Comparison of ENCODE assay signal across 1 cellular context in the genomic region with DNA sequence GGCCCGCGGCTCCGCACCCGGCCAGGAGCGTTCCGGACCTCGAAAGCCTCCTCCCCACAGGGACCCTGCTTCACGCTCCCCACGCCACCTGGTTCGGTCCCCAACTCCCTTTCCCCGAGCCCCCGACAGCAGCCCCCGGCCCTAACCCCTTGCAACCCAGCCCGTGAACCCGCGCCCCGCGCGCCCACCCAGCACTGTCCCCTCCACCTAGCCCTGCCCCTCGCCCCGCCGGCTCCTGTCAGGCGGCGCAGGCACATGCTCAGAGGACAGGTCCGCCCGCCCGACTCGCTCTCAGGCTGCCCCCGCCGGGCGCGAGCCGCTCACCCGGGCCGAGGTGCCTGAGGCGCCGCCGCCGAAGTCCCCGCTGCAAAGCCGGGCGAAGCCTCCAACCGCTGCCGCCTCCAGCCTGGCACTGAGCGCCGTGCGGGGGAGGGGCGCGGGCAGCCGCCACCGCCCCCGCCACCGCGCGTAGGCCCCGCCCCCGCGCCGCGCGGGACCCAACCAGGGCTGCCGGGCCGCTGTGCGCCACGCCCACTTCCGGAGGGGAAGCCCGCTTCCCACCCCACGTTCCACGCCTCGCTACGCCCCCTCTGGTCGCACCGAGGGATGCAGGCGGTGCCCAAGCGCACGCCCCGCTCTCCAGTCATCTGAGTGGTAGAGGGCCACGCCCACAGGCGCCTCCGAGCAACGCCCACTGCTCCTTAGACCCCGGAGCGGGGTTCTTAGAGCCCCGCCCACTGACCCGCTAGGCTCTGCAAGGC.
A peak's percentile ranks its signal among the peaks of the same experiment; 100 is the strongest.
TF ChIP-seq lines count a peak whose summit lies in the region.

Gene CORO1C, minus strand, starts transcription at position 414 of the 761 bp plus-strand sequence. CDS start 30,200 bp downstream, outside the sequence.

TF ChIP-seq in HepG2, 621 proteins besides CTCF, POLR2A, EP300 and RAD21 (continued from another document and continues in another):
- TF ChIP-seq HDAC1 (CRISPR knock-in tag; IDR thresholded peaks at IDR 0.05): peak; percentile 23; the same call in 1 of the 2 replicates
- TF ChIP-seq, protein P1, sequence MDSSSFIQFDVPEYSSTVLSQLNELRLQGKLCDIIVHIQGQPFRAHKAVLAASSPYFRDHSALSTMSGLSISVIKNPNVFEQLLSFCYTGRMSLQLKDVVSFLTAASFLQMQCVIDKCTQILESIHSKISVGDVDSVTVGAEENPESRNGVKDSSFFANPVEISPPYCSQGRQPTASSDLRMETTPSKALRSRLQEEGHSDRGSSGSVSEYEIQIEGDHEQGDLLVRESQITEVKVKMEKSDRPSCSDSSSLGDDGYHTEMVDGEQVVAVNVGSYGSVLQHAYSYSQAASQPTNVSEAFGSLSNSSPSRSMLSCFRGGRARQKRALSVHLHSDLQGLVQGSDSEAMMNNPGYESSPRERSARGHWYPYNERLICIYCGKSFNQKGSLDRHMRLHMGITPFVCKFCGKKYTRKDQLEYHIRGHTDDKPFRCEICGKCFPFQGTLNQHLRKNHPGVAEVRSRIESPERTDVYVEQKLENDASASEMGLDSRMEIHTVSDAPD (CRISPR knock-in tag; IDR thresholded peaks at IDR 0.05): no peak
- TF ChIP-seq, protein P2, sequence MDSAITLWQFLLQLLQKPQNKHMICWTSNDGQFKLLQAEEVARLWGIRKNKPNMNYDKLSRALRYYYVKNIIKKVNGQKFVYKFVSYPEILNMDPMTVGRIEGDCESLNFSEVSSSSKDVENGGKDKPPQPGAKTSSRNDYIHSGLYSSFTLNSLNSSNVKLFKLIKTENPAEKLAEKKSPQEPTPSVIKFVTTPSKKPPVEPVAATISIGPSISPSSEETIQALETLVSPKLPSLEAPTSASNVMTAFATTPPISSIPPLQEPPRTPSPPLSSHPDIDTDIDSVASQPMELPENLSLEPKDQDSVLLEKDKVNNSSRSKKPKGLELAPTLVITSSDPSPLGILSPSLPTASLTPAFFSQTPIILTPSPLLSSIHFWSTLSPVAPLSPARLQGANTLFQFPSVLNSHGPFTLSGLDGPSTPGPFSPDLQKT (CRISPR knock-in tag; IDR thresholded peaks at IDR 0.05; ENCODE audit: borderline replicate concordance): peak; percentile 38; the same call in 1 of the 2 replicates
- TF ChIP-seq ASH2L (IDR thresholded peaks at IDR 0.05; ENCODE audit: insufficient read length, low read depth, low read length): peak; percentile 68
- peak; percentile 50 for TF ChIP-seq GATAD2A (CRISPR knock-in tag; IDR thresholded peaks at IDR 0.05)
- peak; percentile 45; the same call in 1 of the 2 replicates for TF ChIP-seq ZNF431 (CRISPR knock-in tag; IDR thresholded peaks at IDR 0.05; ENCODE audit: borderline replicate concordance, low read depth)
- TF ChIP-seq, protein P3, sequence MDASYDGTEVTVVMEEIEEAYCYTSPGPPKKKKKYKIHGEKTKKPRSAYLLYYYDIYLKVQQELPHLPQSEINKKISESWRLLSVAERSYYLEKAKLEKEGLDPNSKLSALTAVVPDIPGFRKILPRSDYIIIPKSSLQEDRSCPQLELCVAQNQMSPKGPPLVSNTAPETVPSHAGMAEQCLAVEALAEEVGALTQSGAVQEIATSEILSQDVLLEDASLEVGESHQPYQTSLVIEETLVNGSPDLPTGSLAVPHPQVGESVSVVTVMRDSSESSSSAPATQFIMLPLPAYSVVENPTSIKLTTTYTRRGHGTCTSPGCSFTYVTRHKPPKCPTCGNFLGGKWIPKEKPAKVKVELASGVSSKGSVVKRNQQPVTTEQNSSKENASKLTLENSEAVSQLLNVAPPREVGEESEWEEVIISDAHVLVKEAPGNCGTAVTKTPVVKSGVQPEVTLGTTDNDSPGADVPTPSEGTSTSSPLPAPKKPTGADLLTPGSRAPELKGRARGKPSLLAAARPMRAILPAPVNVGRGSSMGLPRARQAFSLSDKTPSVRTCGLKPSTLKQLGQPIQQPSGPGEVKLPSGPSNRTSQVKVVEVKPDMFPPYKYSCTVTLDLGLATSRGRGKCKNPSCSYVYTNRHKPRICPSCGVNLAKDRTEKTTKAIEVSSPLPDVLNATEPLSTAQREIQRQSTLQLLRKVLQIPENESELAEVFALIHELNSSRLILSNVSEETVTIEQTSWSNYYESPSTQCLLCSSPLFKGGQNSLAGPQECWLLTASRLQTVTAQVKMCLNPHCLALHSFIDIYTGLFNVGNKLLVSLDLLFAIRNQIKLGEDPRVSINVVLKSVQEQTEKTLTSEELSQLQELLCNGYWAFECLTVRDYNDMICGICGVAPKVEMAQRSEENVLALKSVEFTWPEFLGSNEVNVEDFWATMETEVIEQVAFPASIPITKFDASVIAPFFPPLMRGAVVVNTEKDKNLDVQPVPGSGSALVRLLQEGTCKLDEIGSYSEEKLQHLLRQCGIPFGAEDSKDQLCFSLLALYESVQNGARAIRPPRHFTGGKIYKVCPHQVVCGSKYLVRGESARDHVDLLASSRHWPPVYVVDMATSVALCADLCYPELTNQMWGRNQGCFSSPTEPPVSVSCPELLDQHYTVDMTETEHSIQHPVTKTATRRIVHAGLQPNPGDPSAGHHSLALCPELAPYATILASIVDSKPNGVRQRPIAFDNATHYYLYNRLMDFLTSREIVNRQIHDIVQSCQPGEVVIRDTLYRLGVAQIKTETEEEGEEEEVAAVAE (CRISPR knock-in tag; IDR thresholded peaks at IDR 0.05; ENCODE audit: borderline replicate concordance): peak; percentile 47; the same call in 1 of the 2 replicates
- no peak for TF ChIP-seq SMAD3 (CRISPR knock-in tag; IDR thresholded peaks at IDR 0.05)
- 0 out of 2 replicates have a peak, but pooled peaks have one; percentile 22 for TF ChIP-seq YEATS2 (CRISPR knock-in tag; IDR thresholded peaks at IDR 0.05; ENCODE audit: borderline replicate concordance)
- TF ChIP-seq TAF1 (CRISPR knock-in tag; IDR thresholded peaks at IDR 0.05): peak; percentile 74
- TF ChIP-seq KDM5B (CRISPR knock-in tag; IDR thresholded peaks at IDR 0.05; ENCODE audit: borderline replicate concordance): peak; percentile 44
- TF ChIP-seq RFXAP (CRISPR knock-in tag; IDR thresholded peaks at IDR 0.05; ENCODE audit: borderline replicate concordance): peak; percentile 36; the same call in 1 of the 2 replicates
- TF ChIP-seq EEA1 (CRISPR knock-in tag; IDR thresholded peaks at IDR 0.05; ENCODE audit: borderline replicate concordance): peak; percentile 69; the same call in 1 of the 2 replicates
- no peak for TF ChIP-seq ZIK1 (CRISPR knock-in tag; IDR thresholded peaks at IDR 0.05; ENCODE audit: borderline replicate concordance, low read depth)
- peak; percentile 57; the same call in 1 of the 2 replicates for TF ChIP-seq SP1 (IDR thresholded peaks at IDR 0.05)
- TF ChIP-seq SP1 (CRISPR knock-in tag; IDR thresholded peaks at IDR 0.05): peak; percentile 99
- TF ChIP-seq XRCC5 (optimal IDR thresholded peaks at IDR 0.05; ENCODE audit: low read length): peak; percentile 92
- peak; percentile 65; the same call in 1 of the 2 replicates for TF ChIP-seq RELA (CRISPR knock-in tag; IDR thresholded peaks at IDR 0.05)
- peak; percentile 6; the same call in 1 of the 2 replicates for TF ChIP-seq RARA (CRISPR knock-in tag; IDR thresholded peaks at IDR 0.05)
- peak; percentile 78 for TF ChIP-seq HNRNPK (IDR thresholded peaks at IDR 0.05; ENCODE audit: low read depth, low read length, poor library complexity, severe bottlenecking)
- no peak for TF ChIP-seq MTF2 (CRISPR knock-in tag; IDR thresholded peaks at IDR 0.05; ENCODE audit: borderline replicate concordance)
- 0 out of 2 replicates have a peak, but pooled peaks have one; percentile 36 for TF ChIP-seq GTF2F1 (IDR thresholded peaks at IDR 0.05; ENCODE audit: low read length)
- no peak for TF ChIP-seq ZSCAN20 (CRISPR knock-in tag; IDR thresholded peaks at IDR 0.05; ENCODE audit: borderline replicate concordance)
- no peak for TF ChIP-seq ZNF737 (CRISPR knock-in tag; IDR thresholded peaks at IDR 0.05; ENCODE audit: borderline replicate concordance)
- no peak for TF ChIP-seq NR2F2 (IDR thresholded peaks at IDR 0.05; ENCODE audit: borderline replicate concordance, low read depth)
- no peak for TF ChIP-seq ZNF335 (CRISPR knock-in tag; IDR thresholded peaks at IDR 0.05)
- peak; percentile 68; the same call in 1 of the 2 replicates for TF ChIP-seq ZNF773 (CRISPR knock-in tag; IDR thresholded peaks at IDR 0.05; ENCODE audit: borderline replicate concordance)
- peak; percentile 78; the same call in 1 of the 2 replicates for TF ChIP-seq AHR (CRISPR knock-in tag; IDR thresholded peaks at IDR 0.05)
- TF ChIP-seq ZNF883 (CRISPR knock-in tag; IDR thresholded peaks at IDR 0.05; ENCODE audit: not compliant biosample characterization): peak; percentile 53
- TF ChIP-seq ZNF768 (CRISPR knock-in tag; IDR thresholded peaks at IDR 0.05): 0 out of 2 replicates have a peak, but pooled peaks have one; percentile 43
- TF ChIP-seq, protein P4, sequence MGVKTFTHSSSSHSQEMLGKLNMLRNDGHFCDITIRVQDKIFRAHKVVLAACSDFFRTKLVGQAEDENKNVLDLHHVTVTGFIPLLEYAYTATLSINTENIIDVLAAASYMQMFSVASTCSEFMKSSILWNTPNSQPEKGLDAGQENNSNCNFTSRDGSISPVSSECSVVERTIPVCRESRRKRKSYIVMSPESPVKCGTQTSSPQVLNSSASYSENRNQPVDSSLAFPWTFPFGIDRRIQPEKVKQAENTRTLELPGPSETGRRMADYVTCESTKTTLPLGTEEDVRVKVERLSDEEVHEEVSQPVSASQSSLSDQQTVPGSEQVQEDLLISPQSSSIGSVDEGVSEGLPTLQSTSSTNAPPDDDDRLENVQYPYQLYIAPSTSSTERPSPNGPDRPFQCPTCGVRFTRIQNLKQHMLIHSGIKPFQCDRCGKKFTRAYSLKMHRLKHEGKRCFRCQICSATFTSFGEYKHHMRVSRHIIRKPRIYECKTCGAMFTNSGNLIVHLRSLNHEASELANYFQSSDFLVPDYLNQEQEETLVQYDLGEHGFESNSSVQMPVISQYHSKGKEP (CRISPR knock-in tag; IDR thresholded peaks at IDR 0.05): no peak
- TF ChIP-seq HNRNPL (IDR thresholded peaks at IDR 0.05; ENCODE audit: low read depth, low read length): no peak; the same call in 1 of the 2 replicates
- no peak; the same call in 1 of the 2 replicates for TF ChIP-seq NR2C2 (CRISPR knock-in tag; IDR thresholded peaks at IDR 0.05; ENCODE audit: borderline replicate concordance)
- TF ChIP-seq TGIF2 (CRISPR knock-in tag; IDR thresholded peaks at IDR 0.05): peak; percentile 77
- TF ChIP-seq RBFOX2 (IDR thresholded peaks at IDR 0.05; ENCODE audit: low read depth, low read length): peak; percentile 89
- no peak for TF ChIP-seq ZFP62 (CRISPR knock-in tag; IDR thresholded peaks at IDR 0.05)
- TF ChIP-seq GABPB1 (CRISPR knock-in tag; IDR thresholded peaks at IDR 0.05): peak; percentile 91
- TF ChIP-seq CBX5 (CRISPR knock-in tag; IDR thresholded peaks at IDR 0.05; ENCODE audit: borderline replicate concordance): peak; percentile 76; the same call in 1 of the 2 replicates
- TF ChIP-seq ZMAT3 (CRISPR knock-in tag; conservative IDR thresholded peaks at IDR 0.05): no peak; the same call in 1 of the 2 replicates
- no peak for TF ChIP-seq MEF2D (CRISPR knock-in tag; IDR thresholded peaks at IDR 0.05)
- no peak for TF ChIP-seq SRSF4 (IDR thresholded peaks at IDR 0.05; ENCODE audit: low read depth, low read length, poor library complexity, severe bottlenecking)
- TF ChIP-seq HIC2 (CRISPR knock-in tag; IDR thresholded peaks at IDR 0.05; ENCODE audit: low read depth): peak; percentile 27; the same call in 1 of the 2 replicates
- peak; percentile 37 for TF ChIP-seq YY1 (IDR thresholded peaks at IDR 0.05; ENCODE audit: insufficient read depth, insufficient replicate concordance, low read depth, low read length)
- no peak; the same call in 1 of the 2 replicates for TF ChIP-seq KDM5A (IDR thresholded peaks at IDR 0.05; ENCODE audit: borderline replicate concordance, low read length)
- TF ChIP-seq NFYB (CRISPR knock-in tag; IDR thresholded peaks at IDR 0.05): peak; percentile 72
- TF ChIP-seq SIX4 (CRISPR knock-in tag; IDR thresholded peaks at IDR 0.05): no peak
- TF ChIP-seq ZFYVE20 (CRISPR knock-in tag; IDR thresholded peaks at IDR 0.05; ENCODE audit: borderline replicate concordance, low read depth): 0 out of 2 replicates have a peak, but pooled peaks have one; percentile 33
- peak; percentile 73 for TF ChIP-seq THAP11 (CRISPR knock-in tag; IDR thresholded peaks at IDR 0.05)
- peak; percentile 49 for TF ChIP-seq STAG1 (CRISPR knock-in tag; IDR thresholded peaks at IDR 0.05)
- 0 out of 2 replicates have a peak, but pooled peaks have one; percentile 19 for TF ChIP-seq ZNF790 (CRISPR knock-in tag; IDR thresholded peaks at IDR 0.05; ENCODE audit: borderline replicate concordance)
- TF ChIP-seq ZFP1 (CRISPR knock-in tag; IDR thresholded peaks at IDR 0.05): no peak
- TF ChIP-seq ZNF264 (CRISPR knock-in tag; IDR thresholded peaks at IDR 0.05): 0 out of 2 replicates have a peak, but pooled peaks have one; percentile 26
- peak; percentile 76; the same call in 1 of the 2 replicates for TF ChIP-seq CCDC6 (CRISPR knock-in tag; IDR thresholded peaks at IDR 0.05)
- peak; percentile 56 for TF ChIP-seq HNF4A (CRISPR knock-in tag; IDR thresholded peaks at IDR 0.05)
- no peak; the same call in 1 of the 2 replicates for TF ChIP-seq SNAI1 (CRISPR knock-in tag; IDR thresholded peaks at IDR 0.05; ENCODE audit: borderline replicate concordance)
- TF ChIP-seq SKI (IDR thresholded peaks at IDR 0.05; ENCODE audit: partially characterized antibody): peak; percentile 78
- peak; percentile 85 for TF ChIP-seq MAX (IDR thresholded peaks at IDR 0.05)
- peak; percentile 98 for TF ChIP-seq SP4 (CRISPR knock-in tag; IDR thresholded peaks at IDR 0.05)
- no peak for TF ChIP-seq HOXA9 (CRISPR knock-in tag; IDR thresholded peaks at IDR 0.05; ENCODE audit: borderline replicate concordance)
- peak; percentile 42; the same call in 1 of the 2 replicates for TF ChIP-seq SIN3A (IDR thresholded peaks at IDR 0.05; ENCODE audit: borderline replicate concordance, low read depth, low read length)
- TF ChIP-seq PRMT3 (CRISPR knock-in tag; IDR thresholded peaks at IDR 0.05; ENCODE audit: borderline replicate concordance, low read depth): peak; percentile 83; the same call in 1 of the 2 replicates
- peak; percentile 78; the same call in 1 of the 2 replicates for TF ChIP-seq CBFB (CRISPR knock-in tag; IDR thresholded peaks at IDR 0.05)
- 0 out of 2 replicates have a peak, but pooled peaks have one; percentile 29 for TF ChIP-seq SALL2 (CRISPR knock-in tag; IDR thresholded peaks at IDR 0.05)
